ENCODE assay signal across 10 cellular contexts in genomic region chr5:33311893-33312292, GRCh38.
DNase-seq lines count a peak whose midpoint lies in the region; TF ChIP-seq lines count a peak whose summit lies in the region.
"Had no signal": no experiment of that assay in that cellular context is flagged by ENCODE, and none has a peak within 500 bp of the region (broad histone marks: within the 10 kb centered on the region; RNA-seq: fewer than 3 reads in every experiment).

No MANE protein-coding gene starts in this region.

- H3K4me1 Mint-ChIP-seq in HFFc6 (ENCODE audit: low read depth), result peaks cover 77% of the 10 kb centered on the region

- peaks cover 8% of the 10 kb centered on the region; the same call in 1 of the 2 replicates for H3K36me3 Mint-ChIP-seq in HFFc6 (ENCODE audit: low read depth)

- TF ChIP-seq CTCF in HFFc6 (IDR thresholded peaks at IDR 0.05), result no peak
- no peak for TF ChIP-seq CTCF in fibroblast of the aortic adventitia (IDR thresholded peaks at IDR 0.05; ENCODE audit: insufficient read depth, low read length)

- DNase-seq in HFFc6 (peak; percentile 96), T1000 (lab: John Stamatoyannopoulos, UW) (peak; percentile 53), fibroblast of the aortic adventitia (ENCODE audit: low read depth) (peak; percentile 96), NCI-H146 (lab: John Stamatoyannopoulos, UW) (no peak), DMS 273 (lab: John Stamatoyannopoulos, UW; ENCODE audit: unreplicated experiment) (no peak), posterior cingulate gyrus (no peak)
- no peak for DNase-seq in activated CD4-positive, alpha-beta T cell treated with anti-CD3 and anti-CD28 coated beads for 4 hours
- DNase-seq: amygdala, DMS79 treated with DMSO at 0.1 percent for 48 hours, kidney had no signal

- H3K27ac Mint-ChIP-seq in HFFc6, result peak overlapping the region; percentile 90

- H3K9me3 Mint-ChIP-seq in HFFc6, result no peaks in the 10 kb centered on the region

- intact Hi-C loops in posterior cingulate gyrus (cut with DNase I), result no loop called here

- H3K4me3 ChIP-seq in fibroblast of the aortic adventitia (ENCODE audit: low read depth, low read length), result no peak overlapping the region

- H3K27me3 Mint-ChIP-seq in HFFc6 (ENCODE audit: insufficient read depth), result no peaks in the 10 kb centered on the region

- H3K4me3 Mint-ChIP-seq in HFFc6, result peak overlapping the region; percentile 53

Comparison
In these comparisons a context has a peak if more than half of its experiments do, and no peak if none do; other contexts are left out.
1. DNase-seq: peak in HFFc6 (single experiment), T1000 (single experiment) and fibroblast of the aortic adventitia (single experiment); none in activated CD4-positive, alpha-beta T cell treated with anti-CD3 and anti-CD28 coated beads for 4 hours (0 of 2), NCI-H146 (single experiment), DMS 273 (single experiment) and posterior cingulate gyrus (0 of 10).